Comparison of ENCODE assay signal across 8 cellular contexts in genomic region chr16:2022723-2023097, GRCh38. TPM values are rescaled to one million over a fixed set of nuclear protein-coding genes. Genes with fewer than 3 reads are reported as not detected.
DNase-seq lines count a peak whose midpoint lies in the region; ATAC-seq and TF ChIP-seq lines count a peak whose summit lies in the region.

No MANE protein-coding gene starts in this region.

- H3K9me2 ChIP-seq in PC-9 (ENCODE audit: insufficient read depth) = no peaks in the 10 kb centered on the region

- ATAC-seq in naive B cell (ENCODE audit: low read depth in 2 of 2) = peak; percentile 34 to 36

- H3K27ac ChIP-seq in PC-9 (no peak overlapping the region), duodenal mucosa (ENCODE audit: low read depth, low read length) (no peak overlapping the region)

- CTCF ChIA-PET in PC-9 (lab: Charles Lee) = interaction anchor here (0.5 to 1.4 kb wide), 14 partner anchors 9 to 472 kb away, joined by 3 to 15 read pairs (median 5); partner anchors contain the start of genes NTHL1 and TSC2

- H3K36me3 ChIP-seq in PC-9 (ENCODE audit: low read depth) = no peaks in the 10 kb centered on the region
- no peaks in the 10 kb centered on the region for H3K36me3 ChIP-seq in duodenal mucosa (ENCODE audit: control insufficient read depth in 1 of 2, insufficient read depth in 2 of 2, low read length in 2 of 2)

- H3K27me3 Mint-ChIP-seq in naive B cell = peaks cover 16 to 69% (median 52%) of the 10 kb centered on the region in 3 donors

- peak overlapping the region; percentile 45; the same call in 1 of the 2 replicates for H3K4me3 ChIP-seq in PC-9
- peak overlapping the region; percentile 60 to 68 for H3K4me3 ChIP-seq in duodenal mucosa (ENCODE audit: low read depth in 1 of 2, low read length in 2 of 2)

- POLR2A ChIA-PET in PC-9 (lab: Charles Lee; ENCODE audit: unreplicated experiment) = interaction anchor here (0.6 to 1.0 kb wide), 4 partner anchors 25 to 125 kb away, joined by 3 to 12 read pairs (median 4); partner anchors contain the start of gene TSC2

- BruUV-seq in PC-9 (replicated peaks; lab: Mats Ljungman, UMichigan) = no TSS peak

- H3K4me1 Mint-ChIP-seq in naive B cell = peaks cover 22 to 30% (median 28%) of the 10 kb centered on the region in 3 donors

- peaks cover 4% of the 10 kb centered on the region; the same call in 1 of the 2 replicates for H3F3A ChIP-seq in PC-9 (ENCODE audit: insufficient read depth, low read depth)

- H3K27me3 ChIP-seq in PC-9 (ENCODE audit: insufficient read depth, low read depth) (no peaks in the 10 kb centered on the region), duodenal mucosa (ENCODE audit: control insufficient read depth in 1 of 2, insufficient read depth in 2 of 2, low read length in 2 of 2) (peaks cover 18 to 24% of the 10 kb centered on the region in 2 donors)

- no peaks in the 10 kb centered on the region for H3K9me3 ChIP-seq in PC-9 (ENCODE audit: insufficient read depth, low read depth)
- no peaks in the 10 kb centered on the region for H3K9me3 ChIP-seq in duodenal mucosa (ENCODE audit: control insufficient read depth in 1 of 2, low read length in 2 of 2)

- H3K4me1 ChIP-seq in PC-9 (replicated peaks; ENCODE audit: insufficient read depth) (peaks cover 14% of the 10 kb centered on the region), duodenal mucosa (ENCODE audit: control insufficient read depth in 1 of 2, insufficient read depth in 2 of 2, low read length in 2 of 2) (peaks cover 10 to 27% of the 10 kb centered on the region in 2 donors)

- peak overlapping the region in 3 of 6 donors; percentile 69 to 84 (median 76) for H3K27ac Mint-ChIP-seq in naive B cell

- peak overlapping the region; percentile 25 to 56 for H3K9ac ChIP-seq in duodenal mucosa (ENCODE audit: low read depth in 1 of 2, low read length in 2 of 2)

- peak overlapping the region; percentile 85 for H3K4me2 ChIP-seq in PC-9

- H2AFZ ChIP-seq in PC-9 = no peak overlapping the region

- peak; percentile 30 for DNase-seq in activated naive CD4-positive, alpha-beta T cell treated with Interleukin-2 at 50 U/mL for 16 hours
- no peak for DNase-seq in activated naive CD4-positive, alpha-beta T cell (lab: John Stamatoyannopoulos, UW)
- DNase-seq in PC-9 = peak in 1 of 2 experiments; percentile 67
- DNase-seq in naive B cell = no peak
- no peak for DNase-seq in HCEC 1CT
- DNase-seq in central memory CD4-positive, alpha-beta T cell = no peak
- DNase-seq in NCI-H526 treated with DMSO at 0.1 percent for 48 hours (lab: John Stamatoyannopoulos, UW) = no peak

- intact Hi-C loops in PC-9 (cut with micrococcal nuclease; ENCODE audit: unreplicated experiment) = loop anchor here (1.0 to 2.0 kb wide), 5 partner anchors 21 to 126 kb away; partner anchors contain the start of gene RAB26

- H4K20me1 ChIP-seq in PC-9 (ENCODE audit: insufficient read depth) = peaks cover 4% of the 10 kb centered on the region; the same call in 1 of the 2 replicates

- no peak for TF ChIP-seq CTCF in PC-9 (conservative IDR thresholded peaks at IDR 0.05)

- H3K79me2 ChIP-seq in PC-9 (ENCODE audit: low read depth) = 0 out of 2 replicates have a peak, but pooled peaks cover 3% of the 10 kb centered on the region

- no peaks in the 10 kb centered on the region for H3K36me3 Mint-ChIP-seq in naive B cell

- peak overlapping the region; percentile 34 to 89 (median 82) for H3K4me3 Mint-ChIP-seq in naive B cell

- peaks cover 0 to 1% (median 0%) of the 10 kb centered on the region in 7 donors for H3K9me3 Mint-ChIP-seq in naive B cell

RNA-seq across cellular contexts. Expression of gene NPW, which starts 3.1 kb away (rescaled TPM):
- total RNA-seq in PC-9 (2021) = 4.0 and 8.1 TPM in 2 replicates
- not detected for polyA plus RNA-seq in naive B cell (ENCODE audit: low read depth in 6 of 6)

RNA-seq across cellular contexts. Expression of gene NHERF2, which starts 4.0 kb away (rescaled TPM):
- 104 and 144 TPM in 2 replicates for total RNA-seq in PC-9 (2021)
- not detected for polyA plus RNA-seq in naive B cell (ENCODE audit: low read depth in 6 of 6)

RNA-seq across cellular contexts. Expression of gene ZNF598, which starts 13.1 kb away (rescaled TPM):
- 68.4 and 72.5 TPM in 2 replicates for total RNA-seq in PC-9 (2021)
- polyA plus RNA-seq in naive B cell (ENCODE audit: low read depth in 6 of 6) = 1 to 10 TPM; 2.7 to 8.4 (median 3.9) TPM

RNA-seq across cellular contexts. Expression of gene NTHL1, which starts 24.9 kb away (rescaled TPM):
- total RNA-seq in PC-9 (2021) = 47.3 and 66.6 TPM in 2 replicates
- polyA plus RNA-seq in naive B cell (ENCODE audit: low read depth in 6 of 6) = 10 to 100 TPM; 21.4 to 38.3 (median 26.0) TPM

RNA-seq across cellular contexts. Expression of gene TSC2, which starts 25.1 kb away (rescaled TPM):
- 166 and 170 TPM in 2 replicates for total RNA-seq in PC-9 (2021)
- polyA plus RNA-seq in naive B cell (ENCODE audit: low read depth in 6 of 6) = 10 to 100 TPM; 16.6 to 45.0 (median 24.9) TPM
